ENCODE assay signal across 8 cellular contexts in the genomic region with DNA sequence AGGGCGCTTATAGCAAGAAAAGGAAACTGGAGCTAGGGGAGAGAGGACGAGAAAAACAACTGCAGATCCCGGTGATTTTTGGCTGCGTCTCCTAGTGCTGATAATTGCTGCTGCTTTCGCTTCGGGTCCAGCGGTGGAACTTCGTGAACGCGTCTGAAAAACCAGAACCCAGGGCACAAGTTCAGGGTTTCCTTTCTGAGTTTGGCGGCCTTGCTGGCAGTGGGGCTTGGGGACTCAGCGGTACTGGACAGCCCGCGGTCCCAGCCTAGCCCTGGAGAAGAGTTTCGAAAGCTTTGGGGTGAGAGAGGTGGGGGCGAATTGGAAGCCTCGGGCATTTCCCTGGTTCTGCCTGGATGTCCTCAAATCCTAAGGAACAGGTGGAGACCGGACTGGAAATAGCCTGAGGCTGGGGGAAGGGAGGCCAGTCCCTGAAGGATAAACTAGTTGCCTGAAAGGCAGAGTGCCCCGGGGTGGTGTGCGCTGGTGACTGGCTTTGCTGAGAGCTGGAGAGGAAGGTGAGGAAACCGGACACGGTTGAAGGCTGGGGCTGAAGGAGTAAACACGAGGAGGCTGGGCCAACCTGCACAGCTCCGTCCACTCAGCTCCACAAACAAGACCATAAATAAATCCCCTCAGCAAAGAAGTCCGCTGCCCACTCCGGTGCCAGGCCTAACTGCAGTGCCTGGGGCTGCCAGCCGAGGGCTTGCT. TPM values are rescaled to one million over a fixed set of nuclear protein-coding genes. Genes with fewer than 3 reads are reported as not detected.
DNase-seq lines count a peak whose midpoint lies in the region; ATAC-seq lines count a peak whose summit lies in the region.

No MANE protein-coding gene starts in this region.

- no peaks in the 10 kb centered on the region for H3K27me3 ChIP-seq in adipocyte (replicated peaks; ENCODE audit: control insufficient read depth, insufficient read depth, low read length)

- ATAC-seq in Right ventricle myocardium superior (ENCODE audit: poor library complexity) = peak; percentile 30
- ATAC-seq in HG03280 (IDR thresholded peaks at IDR 0.05; ENCODE audit: unreplicated experiment) = no peak

- no peaks in the 10 kb centered on the region for H3K9me3 ChIP-seq in adipocyte (ENCODE audit: control insufficient read depth, low read length)

- intact Hi-C loops in Right ventricle myocardium superior (cut with DNase I) = loop anchor here (5.0 kb wide), 1 partner anchor 38 kb away; no protein-coding TSS in a partner anchor

- peak overlapping the region; percentile 86 for H3K4me3 ChIP-seq in adipocyte (ENCODE audit: low read length)

- DNase-seq in stimulated activated CD4-positive, alpha-beta T cell treated with anti-CD3 and anti-CD28 coated beads, Interleukin-15, amount 100 ng/mL, for 24 hours = peak; percentile 35
- no peak for DNase-seq in stimulated activated CD4-positive, alpha-beta T cell treated with anti-CD3 and anti-CD28 coated beads, Interleukin-1b, Interleukin-23, amount 100 ng/mL, for 48 hours
- DNase-seq in NCI-H446 treated with DMSO at 0.1 percent for 48 hours (lab: John Stamatoyannopoulos, UW) = peak; percentile 44
- peak; percentile 61 for DNase-seq in adipocyte (ENCODE audit: low read depth)
- peak; percentile 85 for DNase-seq in Right ventricle myocardium superior
- DNase-seq in nucleus accumbens (lab: John Stamatoyannopoulos, UW) = peak in 51 of 56 donors; percentile 7 to 81 (median 44)
- no peak for DNase-seq in NCI-H2171 treated with DMSO at 0.1 percent for 48 hours (lab: John Stamatoyannopoulos, UW)

- H3K9ac ChIP-seq in adipocyte (ENCODE audit: low read length) = peak overlapping the region; percentile 71

- peaks cover 11% of the 10 kb centered on the region for H3K4me1 ChIP-seq in adipocyte (ENCODE audit: control insufficient read depth, insufficient read depth, low read length)

- no peaks in the 10 kb centered on the region for H3K36me3 ChIP-seq in adipocyte (ENCODE audit: control insufficient read depth, insufficient read depth, low read length, severe bottlenecking)

RNA-seq across cellular contexts. Expression of a gene that starts 0.9 kb away (rescaled TPM):
- total RNA-seq in Right ventricle myocardium superior = 121 TPM

Comparison
In these comparisons a context has a peak if more than half of its experiments do, and no peak if none do; other contexts are left out.
1. DNase-seq: peak in stimulated activated CD4-positive, alpha-beta T cell treated with anti-CD3 and anti-CD28 coated beads, Interleukin-15, amount 100 ng/mL, for 24 hours (single experiment), NCI-H446 treated with DMSO at 0.1 percent for 48 hours (single experiment), adipocyte (single experiment), Right ventricle myocardium superior (single experiment) and nucleus accumbens (51 of 56); none in stimulated activated CD4-positive, alpha-beta T cell treated with anti-CD3 and anti-CD28 coated beads, Interleukin-1b, Interleukin-23, amount 100 ng/mL, for 48 hours (single experiment) and NCI-H2171 treated with DMSO at 0.1 percent for 48 hours (single experiment).